8 cellular contexts compared by ENCODE assay signal in genomic region chr16:4768549-4769305, GRCh38. TPM values are rescaled to one million over a fixed set of nuclear protein-coding genes. Genes with fewer than 3 reads are reported as not detected.
DNase-seq lines count a peak whose midpoint lies in the region; TF ChIP-seq lines count a peak whose summit lies in the region.

No MANE protein-coding gene starts in this region.

- peaks cover 4% of the 10 kb centered on the region for H3K27me3 Mint-ChIP-seq in activated naive CD4-positive, alpha-beta T cell treated with anti-CD3 and anti-CD28 coated beads, Interleukin-2, amount 10 ng/mL, durations not matched to agents 7 days and 5 days

- H3K27ac ChIP-seq in MM.1S (ENCODE audit: low read length) (no peak overlapping the region), neutrophil (peak overlapping the region; percentile 49), subcutaneous abdominal adipose tissue (ENCODE audit: low read depth, low read length) (peak overlapping the region; percentile 37)

- H3K4me3 ChIP-seq in H7 (ENCODE audit: insufficient read depth, low read depth, low read length): peak overlapping the region; percentile 42
- H3K4me3 ChIP-seq in MM.1S (ENCODE audit: low read length): peak overlapping the region; percentile 62
- peak overlapping the region; percentile 80 to 97 for H3K4me3 ChIP-seq in neutrophil (ENCODE audit: low read depth in 1 of 2, low read length in 1 of 2)
- H3K4me3 ChIP-seq in subcutaneous abdominal adipose tissue (ENCODE audit: low read depth in 1 of 5, low read length in 5 of 5): peak overlapping the region; percentile 57 to 89 (median 66)

- H3K9me2 ChIP-seq in MM.1S (replicated peaks; ENCODE audit: insufficient read depth, low read length): no peaks in the 10 kb centered on the region

- DNase-seq in ELR (ENCODE audit: low read depth): peak; percentile 95
- peak; percentile 99 for DNase-seq in H7
- DNase-seq in MM.1S: peak; percentile 73
- peak; percentile 96 for DNase-seq in SK-MEL-5 (ENCODE audit: low read depth, low spot score)
- peak; percentile 91 for DNase-seq in activated naive CD4-positive, alpha-beta T cell treated with anti-CD3 and anti-CD28 coated beads, Interleukin-2, amount 10 ng/mL, durations not matched to agents 7 days and 5 days
- peak; percentile 89 for DNase-seq in germinal center (ENCODE audit: low spot score)

- H3K4me1 ChIP-seq in MM.1S (ENCODE audit: low read length) (peaks cover 10% of the 10 kb centered on the region; the same call in 1 of the 2 replicates), neutrophil (ENCODE audit: control insufficient read depth in 1 of 2, insufficient read depth in 1 of 2, low read depth in 1 of 2, low read length in 1 of 2) (peaks cover 32 to 33% of the 10 kb centered on the region in 2 experiments), subcutaneous abdominal adipose tissue (ENCODE audit: control insufficient read depth in 5 of 5, insufficient read depth in 5 of 5, low read length in 5 of 5) (peaks cover 5 to 42% (median 32%) of the 10 kb centered on the region in 5 donors)

- H3K4me2 ChIP-seq in MM.1S (ENCODE audit: low read depth, low read length): peak overlapping the region; percentile 94

- H2AFZ ChIP-seq in MM.1S (ENCODE audit: low read length): peak overlapping the region; percentile 69

- no peaks in the 10 kb centered on the region for H3K27me3 ChIP-seq in H7 (ENCODE audit: control insufficient read depth, insufficient read depth, low read length)
- H3K27me3 ChIP-seq in MM.1S (replicated peaks; ENCODE audit: insufficient read depth, low read length): no peaks in the 10 kb centered on the region
- no peaks in the 10 kb centered on the region for H3K27me3 ChIP-seq in neutrophil
- no peaks in the 10 kb centered on the region for H3K27me3 ChIP-seq in subcutaneous abdominal adipose tissue (ENCODE audit: control insufficient read depth in 5 of 5, insufficient read depth in 4 of 5, low read length in 5 of 5)

- no peaks in the 10 kb centered on the region for H3K9me3 Mint-ChIP-seq in activated naive CD4-positive, alpha-beta T cell treated with anti-CD3 and anti-CD28 coated beads, Interleukin-2, amount 10 ng/mL, durations not matched to agents 7 days and 5 days

- H3K36me3 Mint-ChIP-seq in activated naive CD4-positive, alpha-beta T cell treated with anti-CD3 and anti-CD28 coated beads, Interleukin-2, amount 10 ng/mL, durations not matched to agents 7 days and 5 days: peaks cover 11% of the 10 kb centered on the region

- peaks cover 17% of the 10 kb centered on the region; the same call in 1 of the 2 replicates for H3F3A ChIP-seq in MM.1S (ENCODE audit: insufficient read depth, low read length)

- peak overlapping the region; percentile 91 for H3K4me3 Mint-ChIP-seq in activated naive CD4-positive, alpha-beta T cell treated with anti-CD3 and anti-CD28 coated beads, Interleukin-2, amount 10 ng/mL, durations not matched to agents 7 days and 5 days

- TF ChIP-seq CTCF in MM.1S (IDR thresholded peaks at IDR 0.05; ENCODE audit: low read length) (no peak), neutrophil (IDR thresholded peaks at IDR 0.05) (no peak)

- in situ Hi-C loops in SK-MEL-5 (cut with HindIII; ENCODE audit: low pct_unique_long_range_greater_than_20kb, low sequenced_read_pairs): no loop called here

- H3K9ac ChIP-seq in MM.1S (ENCODE audit: low read length) (peak overlapping the region; percentile 10; the same call in 1 of the 2 replicates), subcutaneous abdominal adipose tissue (ENCODE audit: low read length in 5 of 5) (peak overlapping the region in 4 of 5 donors; percentile 67 to 82 (median 72))

- no peaks in the 10 kb centered on the region for H4K20me1 ChIP-seq in MM.1S (ENCODE audit: insufficient read depth, low read length)

- peaks cover 19% of the 10 kb centered on the region for H3K79me2 ChIP-seq in MM.1S (ENCODE audit: low read length)

- CTCF ChIA-PET in activated naive CD4-positive, alpha-beta T cell treated with anti-CD3 and anti-CD28 coated beads, Interleukin-2, amount 10 ng/mL, durations not matched to agents 7 days and 5 days (lab: Charles Lee): interaction anchor here (1.5 kb wide), 1 partner anchor 34 kb away, joined by 4 read pairs; the partner anchor contains the start of genes ANKS3 and DNAAF8

- no peaks in the 10 kb centered on the region for H3K9me3 ChIP-seq in MM.1S (replicated peaks; ENCODE audit: insufficient read depth, low read length)
- H3K9me3 ChIP-seq in neutrophil: no peaks in the 10 kb centered on the region
- H3K9me3 ChIP-seq in subcutaneous abdominal adipose tissue (ENCODE audit: control insufficient read depth in 5 of 5, low read length in 5 of 5): no peaks in the 10 kb centered on the region

- H3K36me3 ChIP-seq in H7 (replicated peaks; ENCODE audit: control insufficient read depth, insufficient read depth, low read length) (peaks cover 8% of the 10 kb centered on the region), MM.1S (replicated peaks; ENCODE audit: insufficient read depth, low read length) (no peaks in the 10 kb centered on the region), neutrophil (peaks cover 3% of the 10 kb centered on the region), subcutaneous abdominal adipose tissue (ENCODE audit: control insufficient read depth in 5 of 5, insufficient read depth in 5 of 5, low read length in 5 of 5) (peaks cover 0 to 16% (median 9%) of the 10 kb centered on the region in 5 donors)

- H3K4me1 Mint-ChIP-seq in activated naive CD4-positive, alpha-beta T cell treated with anti-CD3 and anti-CD28 coated beads, Interleukin-2, amount 10 ng/mL, durations not matched to agents 7 days and 5 days: peaks cover 35% of the 10 kb centered on the region

- peak overlapping the region; percentile 93 for H3K27ac Mint-ChIP-seq in activated naive CD4-positive, alpha-beta T cell treated with anti-CD3 and anti-CD28 coated beads, Interleukin-2, amount 10 ng/mL, durations not matched to agents 7 days and 5 days

RNA-seq across cellular contexts. Expression of gene ZNF500, which starts 1.8 kb away (rescaled TPM):
- 17.3 and 19.3 TPM in 2 replicates for total RNA-seq in H7 (2014; rRNA removed; shearing (Covaris generic))
- 8.1 and 10.6 TPM in 2 replicates for total RNA-seq in SK-MEL-5 (2014; rRNA removed; shearing (Covaris generic))
- 10.2 and 14.2 TPM in 2 replicates for polyA plus RNA-seq in SK-MEL-5 (2015; cell fraction: cytosol; rRNA removed)
- polyA plus RNA-seq in SK-MEL-5 (2015; cell fraction: nucleus; rRNA removed): 16.2 and 29.3 TPM in 2 replicates

RNA-seq across cellular contexts. Expression of gene SEPTIN12, which starts 19.4 kb away (rescaled TPM):
- not detected in 2 replicates for total RNA-seq in H7 (2014; rRNA removed; shearing (Covaris generic))
- not detected in 2 replicates for total RNA-seq in SK-MEL-5 (2014; rRNA removed; shearing (Covaris generic))
- polyA plus RNA-seq in SK-MEL-5 (2015; cell fraction: cytosol; rRNA removed): not detected in 2 replicates
- polyA plus RNA-seq in SK-MEL-5 (2015; cell fraction: nucleus; rRNA removed): not detected in 2 replicates

RNA-seq across cellular contexts. Expression of gene SMIM22, which starts 26.4 kb away (rescaled TPM):
- total RNA-seq in H7 (2014; rRNA removed; shearing (Covaris generic)): not detected in 2 replicates
- not detected in 2 replicates for total RNA-seq in SK-MEL-5 (2014; rRNA removed; shearing (Covaris generic))
- not detected in 2 replicates for polyA plus RNA-seq in SK-MEL-5 (2015; cell fraction: cytosol; rRNA removed)
- polyA plus RNA-seq in SK-MEL-5 (2015; cell fraction: nucleus; rRNA removed): not detected in 2 replicates

RNA-seq across cellular contexts. Expression of gene ROGDI, which starts 33.7 kb away (rescaled TPM):
- 26.4 and 37.0 TPM in 2 replicates for total RNA-seq in H7 (2014; rRNA removed; shearing (Covaris generic))
- total RNA-seq in SK-MEL-5 (2014; rRNA removed; shearing (Covaris generic)): 2.5 and 2.9 TPM in 2 replicates
- polyA plus RNA-seq in SK-MEL-5 (2015; cell fraction: cytosol; rRNA removed): 7.4 and 10.5 TPM in 2 replicates
- 26.7 and 29.8 TPM in 2 replicates for polyA plus RNA-seq in SK-MEL-5 (2015; cell fraction: nucleus; rRNA removed)

RNA-seq across cellular contexts. Expression of gene DNAAF8, which starts 34.4 kb away (rescaled TPM):
- 1.1 TPM in 1 of 2 replicates, not detected in the other for total RNA-seq in H7 (2014; rRNA removed; shearing (Covaris generic))
- total RNA-seq in SK-MEL-5 (2014; rRNA removed; shearing (Covaris generic)): 0.11 and 0.19 TPM in 2 replicates
- 0.45 and 2.9 TPM in 2 replicates for polyA plus RNA-seq in SK-MEL-5 (2015; cell fraction: cytosol; rRNA removed)
- not detected in 2 replicates for polyA plus RNA-seq in SK-MEL-5 (2015; cell fraction: nucleus; rRNA removed)
